In the genomic region with DNA sequence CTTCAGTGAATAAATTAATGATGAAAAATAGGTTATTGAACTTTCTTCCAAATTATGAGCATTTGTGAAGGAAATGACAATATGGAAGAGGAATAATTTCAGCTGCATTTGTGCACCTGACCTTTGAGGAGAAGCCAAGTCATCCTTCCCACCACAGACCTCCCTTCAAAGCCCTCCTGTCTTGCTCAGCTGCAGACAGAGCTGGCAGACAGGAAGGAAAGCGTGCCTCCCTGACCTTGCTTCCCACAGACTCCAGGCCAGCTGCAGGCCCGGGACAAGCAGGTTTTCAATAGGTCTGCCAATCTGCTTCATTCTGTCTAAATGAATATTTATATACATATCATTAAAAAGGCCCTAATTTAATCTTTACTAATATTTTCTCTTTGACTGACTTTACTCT, we compare ENCODE assay signal across 22 cellular contexts.
DNase-seq lines count a peak whose midpoint lies in the region; TF ChIP-seq lines count a peak whose summit lies in the region.
"Had no signal": no experiment of that assay in that cellular context is flagged by ENCODE, and none has a peak within 500 bp of the region (broad histone marks: within the 10 kb centered on the region; RNA-seq: fewer than 3 reads in every experiment).

No MANE protein-coding gene starts in this region.

- no peaks in the 10 kb centered on the region for H3K27me3 Mint-ChIP-seq in endothelial cell (ENCODE audit: unreplicated experiment)
- no peaks in the 10 kb centered on the region for H3K27me3 Mint-ChIP-seq in nephron progenitor cell (ENCODE audit: low read depth, poor library complexity)
- H3K27me3 Mint-ChIP-seq: activated CD4-positive, alpha-beta memory T cell treated with anti-CD3 and anti-CD28 coated beads for 36 hours; CD4-positive, CD25-positive, alpha-beta regulatory T cell; T-helper 17 cell had no signal

- in situ Hi-C loops in transverse colon (cut with MboI; ENCODE audit: low pct_ligation_motif_present in 1 of 4, low pct_unique_long_range_greater_than_20kb in 1 of 4, low sequenced_read_pairs in 3 of 4), result no loop called here

- H3K27ac ChIP-seq in SJCRH30, result no peak overlapping the region
- no peak overlapping the region for H3K27ac ChIP-seq in effector memory CD4-positive, alpha-beta T cell (ENCODE audit: insufficient read depth, low read length, poor library complexity, severe bottlenecking)
- no peak overlapping the region for H3K27ac ChIP-seq in transverse colon
- H3K27ac ChIP-seq: gastrocnemius medialis, left lung, right atrium auricular region, WERI-Rb-1 had no signal

- intact Hi-C loops in transverse colon (cut with DNase I; ENCODE audit: low total_unique reads) (no loop called here), cardiac septum (cut with DNase I) (no loop called here)

- no peaks in the 10 kb centered on the region for H3K4me1 ChIP-seq in SJCRH30
- no peaks in the 10 kb centered on the region for H3K4me1 ChIP-seq in effector memory CD4-positive, alpha-beta T cell (ENCODE audit: control insufficient read depth, insufficient read depth, low read length, poor library complexity, severe bottlenecking)
- no peaks in the 10 kb centered on the region for H3K4me1 ChIP-seq in transverse colon
- H3K4me1 ChIP-seq: gastrocnemius medialis, left lung, right atrium auricular region had no signal

- H3K4me3 ChIP-seq in SJCRH30 (no peak overlapping the region), transverse colon (no peak overlapping the region)
- no peak overlapping the region for H3K4me3 ChIP-seq in effector memory CD4-positive, alpha-beta T cell (ENCODE audit: insufficient read depth, low read depth, low read length, poor library complexity, severe bottlenecking)
- H3K4me3 ChIP-seq: gastrocnemius medialis, left lung, right atrium auricular region had no signal

- TF ChIP-seq CTCF in endothelial cell (IDR thresholded peaks at IDR 0.05; ENCODE audit: unreplicated experiment) (no peak), nephron progenitor cell (IDR thresholded peaks at IDR 0.05) (no peak), transverse colon (IDR thresholded peaks at IDR 0.05) (no peak)

- no peaks in the 10 kb centered on the region for H3K9me3 Mint-ChIP-seq in endothelial cell (ENCODE audit: unreplicated experiment)
- peaks cover 12% of the 10 kb centered on the region for H3K9me3 Mint-ChIP-seq in nephron progenitor cell

- H3K4me1 Mint-ChIP-seq in endothelial cell (ENCODE audit: unreplicated experiment), result peaks cover 15% of the 10 kb centered on the region
- peaks cover 13% of the 10 kb centered on the region for H3K4me1 Mint-ChIP-seq in nephron progenitor cell
- H3K4me1 Mint-ChIP-seq: CD4-positive, CD25-positive, alpha-beta regulatory T cell; T-helper 17 cell had no signal

- no peaks in the 10 kb centered on the region for H3K27me3 ChIP-seq in SJCRH30
- H3K27me3 ChIP-seq in effector memory CD4-positive, alpha-beta T cell (replicated peaks; ENCODE audit: control insufficient read depth, insufficient read depth, low read length, poor library complexity, severe bottlenecking), result no peaks in the 10 kb centered on the region
- H3K27me3 ChIP-seq in transverse colon, result no peaks in the 10 kb centered on the region
- H3K27me3 ChIP-seq: gastrocnemius medialis, left lung, right atrium auricular region had no signal

- H3K27ac Mint-ChIP-seq in endothelial cell (ENCODE audit: unreplicated experiment) (no peak overlapping the region), nephron progenitor cell (no peak overlapping the region)
- H3K27ac Mint-ChIP-seq: activated CD4-positive, alpha-beta memory T cell treated with anti-CD3 and anti-CD28 coated beads for 36 hours; CD4-positive, CD25-positive, alpha-beta regulatory T cell; T-helper 17 cell had no signal

- no peaks in the 10 kb centered on the region for H3K36me3 Mint-ChIP-seq in endothelial cell (ENCODE audit: low read depth, unreplicated experiment)
- no peaks in the 10 kb centered on the region for H3K36me3 Mint-ChIP-seq in nephron progenitor cell (ENCODE audit: low read depth)
- H3K36me3 Mint-ChIP-seq: activated CD4-positive, alpha-beta memory T cell treated with anti-CD3 and anti-CD28 coated beads for 36 hours; CD4-positive, CD25-positive, alpha-beta regulatory T cell had no signal

- TF ChIP-seq EP300 in transverse colon (IDR thresholded peaks at IDR 0.05; ENCODE audit: low read depth), result no peak

- H3K36me3 ChIP-seq in SJCRH30, result no peaks in the 10 kb centered on the region
- no peaks in the 10 kb centered on the region for H3K36me3 ChIP-seq in effector memory CD4-positive, alpha-beta T cell (ENCODE audit: control insufficient read depth, insufficient read depth, low read length)
- H3K36me3 ChIP-seq in transverse colon, result no peaks in the 10 kb centered on the region
- H3K36me3 ChIP-seq: gastrocnemius medialis, left lung, right atrium auricular region, WERI-Rb-1 had no signal

- DNase-seq in EL (peak; percentile 11), SJCRH30 (peak; percentile 12 to 26), endothelial cell (ENCODE audit: low spot score) (peak; percentile 20), nephron progenitor cell (peak; percentile 7), ecto neural progenitor cell (ENCODE audit: low spot score) (no peak), transverse colon (no peak), cardiac septum (ENCODE audit: low spot score) (no peak)
- DNase-seq in effector memory CD4-positive, alpha-beta T cell, result no peak
- DNase-seq: activated CD4-positive, alpha-beta memory T cell treated with anti-CD3 and anti-CD28 coated beads for 36 hours; activated naive CD4-positive, alpha-beta T cell; CD4-positive, CD25-positive, alpha-beta regulatory T cell; cortex of kidney; gastrocnemius medialis; left lung; NCI-H1092; NCI-H524 treated with DMSO at 0.1 percent for 48 hours; nucleus accumbens; SHP77 treated with DMSO at 0.1 percent for 48 hours; stimulated activated naive CD4-positive, alpha-beta T cell; T-helper 17 cell; WERI-Rb-1 had no signal

- H3K9me3 ChIP-seq in SJCRH30 (replicated peaks) (no peaks in the 10 kb centered on the region), transverse colon (no peaks in the 10 kb centered on the region)
- H3K9me3 ChIP-seq in effector memory CD4-positive, alpha-beta T cell (ENCODE audit: control insufficient read depth, low read length), result no peaks in the 10 kb centered on the region
- H3K9me3 ChIP-seq: gastrocnemius medialis, right atrium auricular region had no signal

- H3K4me3 Mint-ChIP-seq in endothelial cell (ENCODE audit: unreplicated experiment) (no peak overlapping the region), nephron progenitor cell (no peak overlapping the region)
- H3K4me3 Mint-ChIP-seq: activated CD4-positive, alpha-beta memory T cell treated with anti-CD3 and anti-CD28 coated beads for 36 hours; CD4-positive, CD25-positive, alpha-beta regulatory T cell; T-helper 17 cell had no signal

- no peak for TF ChIP-seq POLR2A in transverse colon (IDR thresholded peaks at IDR 0.05)

- WGBS in transverse colon (ENCODE audit: low coverage in 1 of 2), 2 donors, result 33 to 55% methylated on average over 1 to 2 of the region's 2 CpGs

Comparison
In these comparisons a context has a peak if more than half of its experiments do, and no peak if none do; other contexts are left out.
1. DNase-seq: peak in EL (single experiment), SJCRH30 (2 of 2), endothelial cell (single experiment) and nephron progenitor cell (single experiment); none in effector memory CD4-positive, alpha-beta T cell (0 of 3), ecto neural progenitor cell (single experiment), transverse colon (single experiment) and cardiac septum (single experiment).